ENCODE assay signal across 8 cellular contexts in the genomic region with DNA sequence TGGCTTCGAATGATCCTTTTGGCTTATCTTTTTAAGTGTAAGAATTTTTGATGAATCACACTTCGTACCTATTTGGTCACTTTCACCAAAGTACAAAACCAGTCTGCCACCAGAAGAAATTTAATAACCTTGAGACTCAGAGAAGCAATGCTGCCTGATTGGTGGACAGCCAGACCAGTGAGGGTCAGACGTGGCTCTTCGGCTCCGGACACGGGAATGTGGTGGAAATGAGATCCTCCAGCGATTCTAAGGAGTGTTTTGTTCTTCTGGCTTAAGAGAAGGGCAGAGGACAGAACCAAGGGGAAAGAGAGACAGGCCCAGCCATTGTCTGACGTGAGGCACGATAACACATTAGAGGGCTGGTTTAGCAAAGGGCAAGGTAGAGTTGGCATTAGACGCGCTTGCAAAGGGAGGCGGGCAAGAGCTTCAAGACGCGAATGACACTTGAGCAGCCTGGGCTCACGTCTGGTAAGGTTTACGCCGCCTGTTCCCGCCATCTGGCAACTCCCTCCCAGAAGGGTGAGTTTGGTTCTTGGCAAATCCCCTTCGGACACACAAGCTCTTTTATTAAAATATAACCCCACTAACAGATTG. TPM values are rescaled to one million over a fixed set of nuclear protein-coding genes. Genes with fewer than 3 reads are reported as not detected.
DNase-seq lines count a peak whose midpoint lies in the region; ATAC-seq and TF ChIP-seq lines count a peak whose summit lies in the region.

No MANE protein-coding gene starts in this region.

- no peaks in the 10 kb centered on the region for H3K27me3 ChIP-seq in OCI-LY1 (ENCODE audit: insufficient read depth, low read length)
- peaks cover 0 to 20% (median 0%) of the 10 kb centered on the region in 45 donors for H3K27me3 ChIP-seq in dorsolateral prefrontal cortex
- no peaks in the 10 kb centered on the region for H3K27me3 ChIP-seq in muscle layer of duodenum (ENCODE audit: low read depth, low read length)

- H3K4me3 ChIP-seq in OCI-LY1 (ENCODE audit: low read depth, low read length, poor library complexity, severe bottlenecking) (peak overlapping the region; percentile 49), dorsolateral prefrontal cortex (peak overlapping the region in 58 of 59 donors; percentile 8 to 69 (median 53)), muscle layer of duodenum (ENCODE audit: low read depth in 1 of 2, low read length in 2 of 2) (peak overlapping the region; percentile 27 to 62)

- no peaks in the 10 kb centered on the region for H4K20me1 ChIP-seq in OCI-LY1 (ENCODE audit: insufficient read depth, low read length)

- 0 out of 2 replicates have a peak, but pooled peaks have one; percentile 7 for TF ChIP-seq CTCF in OCI-LY1 (IDR thresholded peaks at IDR 0.05; ENCODE audit: low read length)
- TF ChIP-seq CTCF in dorsolateral prefrontal cortex (IDR thresholded peaks at IDR 0.05 in 54 of 56, conservative IDR thresholded peaks at IDR 0.05 in 2 of 56; ENCODE audit: low read depth in 1 of 56, partially characterized antibody in 56 of 56): no peak

- no peaks in the 10 kb centered on the region for H3K79me2 ChIP-seq in OCI-LY1 (ENCODE audit: insufficient read depth, low read length)

- peak overlapping the region; percentile 99 for H3K27ac ChIP-seq in OCI-LY1 (ENCODE audit: low read depth, low read length, poor library complexity, severe bottlenecking)
- H3K27ac ChIP-seq in dorsolateral prefrontal cortex: peak overlapping the region in 29 of 59 donors; percentile 6 to 75 (median 44)
- H3K27ac ChIP-seq in muscle layer of duodenum (ENCODE audit: low read length): peak overlapping the region; percentile 86

- H3K36me3 ChIP-seq in OCI-LY1 (ENCODE audit: insufficient read depth, low read length) (no peaks in the 10 kb centered on the region), muscle layer of duodenum (ENCODE audit: control insufficient read depth in 1 of 2, insufficient read depth in 2 of 2, low read length in 2 of 2) (no peaks in the 10 kb centered on the region)

- H3K9me2 ChIP-seq in OCI-LY1 (ENCODE audit: low read depth, low read length): no peaks in the 10 kb centered on the region

- no peaks in the 10 kb centered on the region for H3F3A ChIP-seq in OCI-LY1 (ENCODE audit: insufficient read depth, low read length)

- H3K4me3 Mint-ChIP-seq in activated naive CD4-positive, alpha-beta T cell treated with anti-CD3 and anti-CD28 coated beads for 36 hours: peak overlapping the region; percentile 88

- peak overlapping the region; percentile 81 for H3K9ac ChIP-seq in OCI-LY1 (ENCODE audit: low read length)

- peak overlapping the region; percentile 73 for H3K4me2 ChIP-seq in OCI-LY1 (ENCODE audit: low read length)

- no peaks in the 10 kb centered on the region for H3K27me3 Mint-ChIP-seq in activated naive CD4-positive, alpha-beta T cell treated with anti-CD3 and anti-CD28 coated beads for 36 hours (ENCODE audit: low read depth)

- DNase-seq in activated naive CD4-positive, alpha-beta T cell treated with anti-CD3 and anti-CD28 coated beads for 36 hours: no peak
- no peak for DNase-seq in activated naive CD4-positive, alpha-beta T cell treated with Interleukin-2 at 50 U/mL for 16 hours
- peak in 3 of 10 donors; percentile 12 to 45 (median 44) for DNase-seq in dorsolateral prefrontal cortex
- DNase-seq in stimulated activated CD8-positive, alpha-beta memory T cell treated with anti-CD3 and anti-CD28 coated beads, Interleukin-4, amount 100 ng/mL, for 48 hours: no peak
- DNase-seq in HCEC 1CT: no peak

- H3K9me3 Mint-ChIP-seq in activated naive CD4-positive, alpha-beta T cell treated with anti-CD3 and anti-CD28 coated beads for 36 hours: no peaks in the 10 kb centered on the region

- CTCF ChIA-PET in activated naive CD4-positive, alpha-beta T cell treated with anti-CD3 and anti-CD28 coated beads for 36 hours (lab: Charles Lee): interaction anchor here (1.0 to 3.1 kb wide), 5 partner anchors 15 to 122 kb away, joined by 3 to 12 read pairs (median 4); no protein-coding TSS in a partner anchor

- no peaks in the 10 kb centered on the region for H3K36me3 Mint-ChIP-seq in activated naive CD4-positive, alpha-beta T cell treated with anti-CD3 and anti-CD28 coated beads for 36 hours (ENCODE audit: low read depth)

- peak; percentile 31 for ATAC-seq in HG03097 (IDR thresholded peaks at IDR 0.05; ENCODE audit: low FRiP score, unreplicated experiment)

- no peaks in the 10 kb centered on the region for H3K9me3 ChIP-seq in OCI-LY1 (ENCODE audit: low read length)
- no peaks in the 10 kb centered on the region for H3K9me3 ChIP-seq in muscle layer of duodenum (ENCODE audit: control insufficient read depth in 1 of 2, low read length in 2 of 2)

- intact Hi-C loops in activated naive CD4-positive, alpha-beta T cell treated with anti-CD3 and anti-CD28 coated beads for 36 hours (cut with micrococcal nuclease): loop anchor here (1.0 to 10.0 kb wide), 9 partner anchors 16 to 1484 kb away; a partner anchor contains a TSS
- intact Hi-C loops in dorsolateral prefrontal cortex (cut with DNase I): no loop called here

- peaks cover 35% of the 10 kb centered on the region for H3K4me1 Mint-ChIP-seq in activated naive CD4-positive, alpha-beta T cell treated with anti-CD3 and anti-CD28 coated beads for 36 hours (ENCODE audit: low read depth)

- H3K4me1 ChIP-seq in OCI-LY1 (ENCODE audit: insufficient read depth, low read length, severe bottlenecking): peaks cover 70% of the 10 kb centered on the region
- no peaks in the 10 kb centered on the region for H3K4me1 ChIP-seq in muscle layer of duodenum (ENCODE audit: control insufficient read depth in 1 of 2, insufficient read depth in 2 of 2, low read length in 2 of 2)

- H3K27ac Mint-ChIP-seq in activated naive CD4-positive, alpha-beta T cell treated with anti-CD3 and anti-CD28 coated beads for 36 hours: peak overlapping the region; percentile 99

- no peak overlapping the region for H2AFZ ChIP-seq in OCI-LY1 (ENCODE audit: low read length)

RNA-seq across cellular contexts. Expression of a gene that starts 49.9 kb away (rescaled TPM):
- total RNA-seq in activated naive CD4-positive, alpha-beta T cell treated with anti-CD3 and anti-CD28 coated beads for 36 hours: 100 to 1,000 TPM; 229 to 230 TPM
- 100 to 1,000 TPM in 20 of 120 experiments, 10 to 100 TPM in 100; 41.2 to 336 (median 78.7) TPM for total RNA-seq in dorsolateral prefrontal cortex
